In genomic region chr16:89700649-89701424, GRCh38 we compare ENCODE assay signal across 8 cellular contexts.
DNase-seq lines count a peak whose midpoint lies in the region; ATAC-seq lines count a peak whose summit lies in the region.

No MANE protein-coding gene starts in this region.

- H3K27me3 Mint-ChIP-seq in T-helper 2 cell treated with Interferon-gamma antibody and Interleukin-4, amounts not matched to agents 5 μg/mL and 100 μg/mL, for 36 hours (ENCODE audit: low read depth): no peaks in the 10 kb centered on the region

- ATAC-seq in HG03108 (IDR thresholded peaks at IDR 0.05; ENCODE audit: unreplicated experiment): no peak

- H3K36me3 Mint-ChIP-seq in T-helper 2 cell treated with Interferon-gamma antibody and Interleukin-4, amounts not matched to agents 5 μg/mL and 100 μg/mL, for 36 hours (ENCODE audit: low read depth): peaks cover 3% of the 10 kb centered on the region

- H3K27ac ChIP-seq in HUES6 (ENCODE audit: low read depth, low read length) (peak overlapping the region; percentile 41; the same call in 1 of the 2 replicates), caudate nucleus (ENCODE audit: low read depth, low read length) (peak overlapping the region; percentile 92)

- H3K36me3 ChIP-seq in HUES6 (ENCODE audit: control insufficient read depth, insufficient read depth, low read length): peaks cover 20% of the 10 kb centered on the region

- H3K4me1 Mint-ChIP-seq in T-helper 2 cell treated with Interferon-gamma antibody and Interleukin-4, amounts not matched to agents 5 μg/mL and 100 μg/mL, for 36 hours (ENCODE audit: low read depth): peaks cover 14% of the 10 kb centered on the region

- peak overlapping the region; percentile 73 for H3K4me3 Mint-ChIP-seq in T-helper 2 cell treated with Interferon-gamma antibody and Interleukin-4, amounts not matched to agents 5 μg/mL and 100 μg/mL, for 36 hours

- H3K4me1 ChIP-seq in HUES6 (ENCODE audit: control insufficient read depth, insufficient read depth, low read length): peaks cover 8% of the 10 kb centered on the region

- peaks cover 8% of the 10 kb centered on the region for H3K27me3 ChIP-seq in HUES6 (ENCODE audit: control insufficient read depth, insufficient read depth, low read length)

- H3K9me3 ChIP-seq in HUES6 (ENCODE audit: control insufficient read depth, insufficient read depth, low read depth, low read length): no peaks in the 10 kb centered on the region

- DNase-seq in DMS79 treated with DMSO at 0.1 percent for 48 hours (lab: John Stamatoyannopoulos, UW): peak; percentile 7
- DNase-seq in DMS79 (lab: John Stamatoyannopoulos, UW): no peak
- DNase-seq in T-helper 2 cell treated with Interferon-gamma antibody and Interleukin-4, amounts not matched to agents 5 μg/mL and 100 μg/mL, for 36 hours (ENCODE audit: low spot score): peak; percentile 54
- DNase-seq in caudate nucleus (lab: John Stamatoyannopoulos, UW): peak in 4 of 61 donors; percentile 40 to 76 (median 62)
- DNase-seq in kidney tubule cell (ENCODE audit: low spot score): peak; percentile 71
- DNase-seq in stimulated activated CD8-positive, alpha-beta memory T cell treated with anti-CD3 and anti-CD28 coated beads, Interleukin-4, amount 100 ng/mL, for 48 hours: peak; percentile 67

- H3K27ac Mint-ChIP-seq in T-helper 2 cell treated with Interferon-gamma antibody and Interleukin-4, amounts not matched to agents 5 μg/mL and 100 μg/mL, for 36 hours: peak overlapping the region; percentile 87

- peak overlapping the region; percentile 73 for H3K9ac ChIP-seq in HUES6 (ENCODE audit: low read length)

- H3K9me3 Mint-ChIP-seq in T-helper 2 cell treated with Interferon-gamma antibody and Interleukin-4, amounts not matched to agents 5 μg/mL and 100 μg/mL, for 36 hours: no peaks in the 10 kb centered on the region

- H3K4me3 ChIP-seq in HUES6 (ENCODE audit: low read depth, low read length): peak overlapping the region; percentile 96
